ENCODE assay signal across 18 cellular contexts in genomic region chr11:12113294-12113693, GRCh38. TPM values are rescaled to one million over a fixed set of nuclear protein-coding genes. Genes with fewer than 3 reads are reported as not detected.
DNase-seq lines count a peak whose midpoint lies in the region; ATAC-seq and TF ChIP-seq lines count a peak whose summit lies in the region.
"Had no signal": no experiment of that assay in that cellular context is flagged by ENCODE, and none has a peak within 500 bp of the region (broad histone marks: within the 10 kb centered on the region; RNA-seq: fewer than 3 reads in every experiment).

No MANE protein-coding gene starts in this region.

- peak overlapping the region in 51 of 59 donors; percentile 0 to 90 (median 80) for H3K4me3 ChIP-seq in dorsolateral prefrontal cortex
- H3K4me3 ChIP-seq in stomach, result peak overlapping the region in 1 of 4 donors; percentile 79
- H3K4me3 ChIP-seq: vagina had no signal

- H3K27me3 ChIP-seq in dorsolateral prefrontal cortex, result no peaks in the 10 kb centered on the region
- H3K27me3 ChIP-seq in stomach, result no peaks in the 10 kb centered on the region
- H3K27me3 ChIP-seq: heart left ventricle, left lung, vagina had no signal

- H3K27ac ChIP-seq in dorsolateral prefrontal cortex (peak overlapping the region in 48 of 59 donors; percentile 18 to 91 (median 65)), stomach (peak overlapping the region in 3 of 5 donors; percentile 88 to 97 (median 95))
- H3K27ac ChIP-seq: vagina had no signal

- no peak for TF ChIP-seq EP300 in stomach (IDR thresholded peaks at IDR 0.05)

- no peak for ATAC-seq in T-helper 17 cell
- ATAC-seq in HG02678 (IDR thresholded peaks at IDR 0.05; ENCODE audit: unreplicated experiment), result no peak
- ATAC-seq in HG03342 (IDR thresholded peaks at IDR 0.05; ENCODE audit: unreplicated experiment), result no peak
- ATAC-seq: heart left ventricle, left lung had no signal

- intact Hi-C loops in dorsolateral prefrontal cortex (cut with DNase I), result loop anchor here in 1 of 2 donors (10.0 kb wide), 1 partner anchor 122 kb away; no protein-coding TSS in a partner anchor
- intact Hi-C loops in stomach (cut with DNase I; ENCODE audit: low total_unique reads), result no loop called here

- H3K4me1 ChIP-seq in stomach, result peaks cover 32 to 71% (median 51%) of the 10 kb centered on the region in 4 donors

- H3K4me3 Mint-ChIP-seq in activated T-cell treated with anti-CD3 and anti-CD28 coated beads, Interleukin-2, amount 50 U/mL, for 24 hours, result no peak overlapping the region
- H3K4me3 Mint-ChIP-seq in T-helper 17 cell, result no peak overlapping the region
- H3K4me3 Mint-ChIP-seq: neural crest cell had no signal

- WGBS in stomach, 5 donors, result 86 to 96% (median 90%) methylated on average over 8 of the region's 8 CpGs

- H3K27me3 Mint-ChIP-seq in activated T-cell treated with anti-CD3 and anti-CD28 coated beads, Interleukin-2, amount 50 U/mL, for 24 hours, result no peaks in the 10 kb centered on the region
- no peaks in the 10 kb centered on the region for H3K27me3 Mint-ChIP-seq in T-helper 17 cell

- H3K36me3 Mint-ChIP-seq in activated T-cell treated with anti-CD3 and anti-CD28 coated beads, Interleukin-2, amount 50 U/mL, for 24 hours (ENCODE audit: low read depth), result peaks cover 16% of the 10 kb centered on the region
- H3K36me3 Mint-ChIP-seq in T-helper 17 cell (ENCODE audit: low read depth), result no peaks in the 10 kb centered on the region

- peaks cover 0 to 10% (median 0%) of the 10 kb centered on the region in 4 donors for H3K36me3 ChIP-seq in stomach
- H3K36me3 ChIP-seq: left lung, vagina had no signal

- DNase-seq in activated T-cell treated with anti-CD3 and anti-CD28 coated beads, Interleukin-2, amount 50 U/mL, for 24 hours, result no peak
- no peak for DNase-seq in activated T-cell treated with anti-CD3 and anti-CD28 coated beads for 4 hours
- no peak for DNase-seq in T-helper 17 cell
- DNase-seq in dorsolateral prefrontal cortex, result no peak
- DNase-seq in stomach, result no peak
- no peak for DNase-seq in NCI-H2171 treated with DMSO at 0.1 percent for 48 hours (lab: John Stamatoyannopoulos, UW)
- DNase-seq: anterior cingulate cortex, DMS53, heart left ventricle, KG1, left lung, NCI-H1694 treated with DMSO at 0.1 percent for 48 hours, NCI-H774, SIG-M5 had no signal

- H3K27ac Mint-ChIP-seq in activated T-cell treated with anti-CD3 and anti-CD28 coated beads, Interleukin-2, amount 50 U/mL, for 24 hours, result peak overlapping the region; percentile 22
- peak overlapping the region; percentile 32 for H3K27ac Mint-ChIP-seq in T-helper 17 cell

- no peaks in the 10 kb centered on the region for H3K9me3 ChIP-seq in T-helper 17 cell (ENCODE audit: control insufficient read depth, low read length, poor library complexity, severe bottlenecking)
- no peaks in the 10 kb centered on the region for H3K9me3 ChIP-seq in stomach
- H3K9me3 ChIP-seq: heart left ventricle, left lung, vagina had no signal

- TF ChIP-seq CTCF in dorsolateral prefrontal cortex (IDR thresholded peaks at IDR 0.05 in 54 of 56, conservative IDR thresholded peaks at IDR 0.05 in 2 of 56; ENCODE audit: low read depth in 1 of 56, partially characterized antibody in 56 of 56), result no peak
- no peak for TF ChIP-seq CTCF in stomach (IDR thresholded peaks at IDR 0.05)

- no peaks in the 10 kb centered on the region for H3K9me3 Mint-ChIP-seq in activated T-cell treated with anti-CD3 and anti-CD28 coated beads, Interleukin-2, amount 50 U/mL, for 24 hours
- H3K9me3 Mint-ChIP-seq: neural crest cell had no signal

- peaks cover 62% of the 10 kb centered on the region for H3K4me1 Mint-ChIP-seq in activated T-cell treated with anti-CD3 and anti-CD28 coated beads, Interleukin-2, amount 50 U/mL, for 24 hours (ENCODE audit: low read depth)
- H3K4me1 Mint-ChIP-seq in T-helper 17 cell, result peaks cover 41% of the 10 kb centered on the region

- no peak for TF ChIP-seq POLR2A in stomach (IDR thresholded peaks at IDR 0.05)

RNA-seq across cellular contexts. Expression of gene MICAL2, which starts 2.9 kb away (rescaled TPM):
- 10 to 100 TPM; 52.0 to 66.9 TPM for total RNA-seq in T-helper 17 cell
- total RNA-seq in dorsolateral prefrontal cortex, result 100 to 1,000 TPM; 104 to 402 (median 289) TPM
- 100 to 1,000 TPM in 2 of 5 donors, 10 to 100 TPM in 3; 82.6 to 165 (median 86.1) TPM for total RNA-seq in stomach
- polyA plus RNA-seq in stomach, result 10 to 100 TPM; 11.2 to 31.4 (median 13.3) TPM
